1 cellular context compared by ENCODE assay signal in the genomic region with DNA sequence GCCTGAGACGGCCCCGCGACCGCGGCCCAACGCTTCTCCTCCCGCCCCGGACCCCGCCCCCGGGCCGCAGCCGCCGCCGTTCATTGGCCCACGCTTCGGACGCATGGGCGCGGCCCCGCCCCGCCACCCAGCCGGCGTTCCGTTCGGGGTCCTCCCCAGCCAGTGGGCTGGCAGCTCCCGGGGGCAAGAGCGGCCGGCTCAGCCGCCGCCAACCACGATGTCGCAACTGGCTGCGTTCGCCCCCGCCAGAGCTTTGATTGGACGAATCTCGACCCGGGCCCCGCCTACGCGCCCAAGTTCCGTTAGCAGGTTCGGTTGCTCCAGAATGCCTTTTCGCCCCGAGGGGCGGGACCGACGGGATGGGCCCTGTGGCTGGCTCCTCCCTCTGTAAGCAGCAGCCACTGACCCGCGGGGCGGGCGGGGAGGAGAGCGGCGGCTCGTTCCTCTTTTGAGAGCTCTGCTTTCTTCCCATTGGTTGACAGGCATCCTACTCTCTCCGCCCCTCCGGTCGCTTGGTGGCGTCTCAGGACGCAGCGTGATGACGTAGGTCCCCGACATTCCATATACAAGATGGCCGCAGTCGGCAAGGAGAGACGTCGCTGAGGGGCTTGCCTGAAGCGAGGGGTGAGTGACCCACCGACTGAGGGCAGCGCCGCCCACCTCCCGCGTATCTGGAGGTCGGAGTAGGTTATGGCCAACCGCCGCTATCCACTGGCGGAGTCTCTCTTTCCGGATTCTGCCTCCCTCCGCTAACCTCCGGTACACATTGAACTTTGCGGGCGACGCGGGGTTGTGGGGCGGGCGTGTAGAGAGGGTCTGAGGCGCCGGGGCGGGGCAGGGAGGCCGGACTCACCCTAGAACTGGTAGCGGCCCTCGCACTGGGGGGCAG.
TF ChIP-seq lines count a peak whose summit lies in the region.

Gene CCNK, plus strand, starts transcription at position 554 of the 889 bp plus-strand sequence. CDS start 11,269 bp downstream, outside the sequence.
Gene SETD3, minus strand, starts transcription at position 4 of the 889 bp plus-strand sequence. CDS start 15,054 bp downstream, outside the sequence.

TF ChIP-seq in HepG2, 621 proteins besides CTCF, POLR2A, EP300 and RAD21 (continued from another document and continues in another):
- TF ChIP-seq GATA4 (IDR thresholded peaks at IDR 0.05; ENCODE audit: borderline replicate concordance, low read depth) (0 out of 2 replicates have a peak, but pooled peaks have one; percentile 16), TP53 (CRISPR knock-in tag; conservative IDR thresholded peaks at IDR 0.05) (no peak), POLR2G (IDR thresholded peaks at IDR 0.05; ENCODE audit: low read depth, low read length) (peak; percentile 91), ATF1 (CRISPR knock-in tag; IDR thresholded peaks at IDR 0.05) (peak; percentile 99), KMT2A (CRISPR knock-in tag; IDR thresholded peaks at IDR 0.05) (peak; percentile 95), ZNF337 (CRISPR knock-in tag; IDR thresholded peaks at IDR 0.05; ENCODE audit: borderline replicate concordance, low read depth) (peak; percentile 46; the same call in 1 of the 2 replicates), BORCS8-MEF2B (CRISPR knock-in tag; IDR thresholded peaks at IDR 0.05) (peak; percentile 38), CBX2 (IDR thresholded peaks at IDR 0.05; ENCODE audit: low read depth, low read length) (no peak), CBX2 (CRISPR knock-in tag; IDR thresholded peaks at IDR 0.05; ENCODE audit: low read depth) (no peak), CREB1 (IDR thresholded peaks at IDR 0.05) (peak; percentile 99), CREB1 (CRISPR knock-in tag; IDR thresholded peaks at IDR 0.05) (peak; percentile 99), HOMEZ (CRISPR knock-in tag; IDR thresholded peaks at IDR 0.05; ENCODE audit: low read depth) (peak; percentile 41; the same call in 1 of the 2 replicates), MAX (IDR thresholded peaks at IDR 0.05) (peak; percentile 52; the same call in 1 of the 2 replicates), RBM39 (IDR thresholded peaks at IDR 0.05; ENCODE audit: low read depth, low read length, poor library complexity, severe bottlenecking) (peak; percentile 79), ELF4 (CRISPR knock-in tag; IDR thresholded peaks at IDR 0.05; ENCODE audit: borderline replicate concordance) (no peak), ELF3 (CRISPR knock-in tag; IDR thresholded peaks at IDR 0.05) (peak; percentile 72), CCDC6 (CRISPR knock-in tag; IDR thresholded peaks at IDR 0.05) (peak; percentile 21; the same call in 1 of the 2 replicates), XBP1 (CRISPR knock-in tag; IDR thresholded peaks at IDR 0.05) (no peak), KDM1A (CRISPR knock-in tag; IDR thresholded peaks at IDR 0.05) (no peak), ZNF138 (CRISPR knock-in tag; IDR thresholded peaks at IDR 0.05; ENCODE audit: low read depth) (no peak), TOPORS (CRISPR knock-in tag; IDR thresholded peaks at IDR 0.05) (no peak; the same call in 1 of the 2 replicates), DR1 (CRISPR knock-in tag; IDR thresholded peaks at IDR 0.05) (peak; percentile 94), DNMT1 (CRISPR knock-in tag; IDR thresholded peaks at IDR 0.05) (0 out of 2 replicates have a peak, but pooled peaks have one; percentile 72), HNF1B (CRISPR knock-in tag; IDR thresholded peaks at IDR 0.05) (peak; percentile 76; the same call in 1 of the 2 replicates), ZNF530 (CRISPR knock-in tag; IDR thresholded peaks at IDR 0.05; ENCODE audit: low read depth) (no peak), DDIT3 (CRISPR knock-in tag; IDR thresholded peaks at IDR 0.05) (no peak), KAT7 (CRISPR knock-in tag; IDR thresholded peaks at IDR 0.05; ENCODE audit: borderline replicate concordance) (0 out of 2 replicates have a peak, but pooled peaks have one; percentile 29), PBX3 (CRISPR knock-in tag; IDR thresholded peaks at IDR 0.05; ENCODE audit: borderline replicate concordance) (no peak)
- TF ChIP-seq, protein P1, sequence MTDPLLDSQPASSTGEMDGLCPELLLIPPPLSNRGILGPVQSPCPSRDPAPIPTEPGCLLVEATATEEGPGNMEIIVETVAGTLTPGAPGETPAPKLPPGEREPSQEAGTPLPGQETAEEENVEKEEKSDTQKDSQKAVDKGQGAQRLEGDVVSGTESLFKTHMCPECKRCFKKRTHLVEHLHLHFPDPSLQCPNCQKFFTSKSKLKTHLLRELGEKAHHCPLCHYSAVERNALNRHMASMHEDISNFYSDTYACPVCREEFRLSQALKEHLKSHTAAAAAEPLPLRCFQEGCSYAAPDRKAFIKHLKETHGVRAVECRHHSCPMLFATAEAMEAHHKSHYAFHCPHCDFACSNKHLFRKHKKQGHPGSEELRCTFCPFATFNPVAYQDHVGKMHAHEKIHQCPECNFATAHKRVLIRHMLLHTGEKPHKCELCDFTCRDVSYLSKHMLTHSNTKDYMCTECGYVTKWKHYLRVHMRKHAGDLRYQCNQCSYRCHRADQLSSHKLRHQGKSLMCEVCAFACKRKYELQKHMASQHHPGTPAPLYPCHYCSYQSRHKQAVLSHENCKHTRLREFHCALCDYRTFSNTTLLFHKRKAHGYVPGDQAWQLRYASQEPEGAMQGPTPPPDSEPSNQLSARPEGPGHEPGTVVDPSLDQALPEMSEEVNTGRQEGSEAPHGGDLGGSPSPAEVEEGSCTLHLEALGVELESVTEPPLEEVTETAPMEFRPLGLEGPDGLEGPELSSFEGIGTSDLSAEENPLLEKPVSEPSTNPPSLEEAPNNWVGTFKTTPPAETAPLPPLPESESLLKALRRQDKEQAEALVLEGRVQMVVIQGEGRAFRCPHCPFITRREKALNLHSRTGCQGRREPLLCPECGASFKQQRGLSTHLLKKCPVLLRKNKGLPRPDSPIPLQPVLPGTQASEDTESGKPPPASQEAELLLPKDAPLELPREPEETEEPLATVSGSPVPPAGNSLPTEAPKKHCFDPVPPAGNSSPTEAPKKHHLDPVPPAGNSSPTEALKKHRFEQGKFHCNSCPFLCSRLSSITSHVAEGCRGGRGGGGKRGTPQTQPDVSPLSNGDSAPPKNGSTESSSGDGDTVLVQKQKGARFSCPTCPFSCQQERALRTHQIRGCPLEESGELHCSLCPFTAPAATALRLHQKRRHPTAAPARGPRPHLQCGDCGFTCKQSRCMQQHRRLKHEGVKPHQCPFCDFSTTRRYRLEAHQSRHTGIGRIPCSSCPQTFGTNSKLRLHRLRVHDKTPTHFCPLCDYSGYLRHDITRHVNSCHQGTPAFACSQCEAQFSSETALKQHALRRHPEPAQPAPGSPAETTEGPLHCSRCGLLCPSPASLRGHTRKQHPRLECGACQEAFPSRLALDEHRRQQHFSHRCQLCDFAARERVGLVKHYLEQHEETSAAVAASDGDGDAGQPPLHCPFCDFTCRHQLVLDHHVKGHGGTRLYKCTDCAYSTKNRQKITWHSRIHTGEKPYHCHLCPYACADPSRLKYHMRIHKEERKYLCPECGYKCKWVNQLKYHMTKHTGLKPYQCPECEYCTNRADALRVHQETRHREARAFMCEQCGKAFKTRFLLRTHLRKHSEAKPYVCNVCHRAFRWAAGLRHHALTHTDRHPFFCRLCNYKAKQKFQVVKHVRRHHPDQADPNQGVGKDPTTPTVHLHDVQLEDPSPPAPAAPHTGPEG (CRISPR knock-in tag; IDR thresholded peaks at IDR 0.05) = peak; percentile 36; the same call in 1 of the 2 replicates
- TF ChIP-seq, protein P2, sequence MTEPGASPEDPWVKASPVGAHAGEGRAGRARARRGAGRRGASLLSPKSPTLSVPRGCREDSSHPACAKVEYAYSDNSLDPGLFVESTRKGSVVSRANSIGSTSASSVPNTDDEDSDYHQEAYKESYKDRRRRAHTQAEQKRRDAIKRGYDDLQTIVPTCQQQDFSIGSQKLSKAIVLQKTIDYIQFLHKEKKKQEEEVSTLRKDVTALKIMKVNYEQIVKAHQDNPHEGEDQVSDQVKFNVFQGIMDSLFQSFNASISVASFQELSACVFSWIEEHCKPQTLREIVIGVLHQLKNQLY (CRISPR knock-in tag; IDR thresholded peaks at IDR 0.05) = peak; percentile 28; the same call in 1 of the 2 replicates
- TF ChIP-seq, protein P3, sequence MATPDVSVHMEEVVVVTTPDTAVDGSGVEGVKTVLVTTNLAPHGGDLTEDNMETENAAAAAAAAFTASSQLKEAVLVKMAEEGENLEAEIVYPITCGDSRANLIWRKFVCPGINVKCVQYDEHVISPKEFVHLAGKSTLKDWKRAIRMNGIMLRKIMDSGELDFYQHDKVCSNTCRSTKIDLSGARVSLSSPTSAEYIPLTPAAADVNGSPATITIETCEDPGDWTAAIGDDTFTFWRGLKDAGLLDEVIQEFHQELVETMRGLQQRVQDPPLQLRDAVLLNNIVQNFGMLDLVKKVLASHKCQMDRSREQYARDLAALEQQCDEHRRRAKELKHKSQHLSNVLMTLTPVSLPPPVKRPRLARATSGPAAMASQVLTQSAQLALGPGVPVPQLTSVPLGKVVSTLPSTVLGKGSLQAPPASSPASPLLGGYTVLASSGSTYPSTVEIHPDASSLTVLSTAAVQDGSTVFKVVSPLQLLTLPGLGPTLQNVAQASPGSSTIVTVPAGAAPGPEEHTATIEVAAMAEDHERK (CRISPR knock-in tag; IDR thresholded peaks at IDR 0.05; ENCODE audit: low read depth) = peak; percentile 77
- TF ChIP-seq, protein P4, sequence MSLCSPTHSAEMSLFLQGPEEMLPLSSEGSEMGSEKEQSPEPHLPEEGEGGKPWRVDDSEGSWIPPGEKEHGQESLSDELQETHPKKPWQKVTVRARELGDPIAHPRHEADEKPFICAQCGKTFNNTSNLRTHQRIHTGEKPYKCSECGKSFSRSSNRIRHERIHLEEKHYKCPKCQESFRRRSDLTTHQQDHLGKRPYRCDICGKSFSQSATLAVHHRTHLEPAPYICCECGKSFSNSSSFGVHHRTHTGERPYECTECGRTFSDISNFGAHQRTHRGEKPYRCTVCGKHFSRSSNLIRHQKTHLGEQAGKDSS (CRISPR knock-in tag; IDR thresholded peaks at IDR 0.05; ENCODE audit: borderline replicate concordance, low read depth) = 0 out of 2 replicates have a peak, but pooled peaks have one; percentile 45
- TF ChIP-seq, protein P5, sequence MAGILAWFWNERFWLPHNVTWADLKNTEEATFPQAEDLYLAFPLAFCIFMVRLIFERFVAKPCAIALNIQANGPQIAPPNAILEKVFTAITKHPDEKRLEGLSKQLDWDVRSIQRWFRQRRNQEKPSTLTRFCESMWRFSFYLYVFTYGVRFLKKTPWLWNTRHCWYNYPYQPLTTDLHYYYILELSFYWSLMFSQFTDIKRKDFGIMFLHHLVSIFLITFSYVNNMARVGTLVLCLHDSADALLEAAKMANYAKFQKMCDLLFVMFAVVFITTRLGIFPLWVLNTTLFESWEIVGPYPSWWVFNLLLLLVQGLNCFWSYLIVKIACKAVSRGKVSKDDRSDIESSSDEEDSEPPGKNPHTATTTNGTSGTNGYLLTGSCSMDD (CRISPR knock-in tag; IDR thresholded peaks at IDR 0.05) = no peak
- TF ChIP-seq, protein P6, sequence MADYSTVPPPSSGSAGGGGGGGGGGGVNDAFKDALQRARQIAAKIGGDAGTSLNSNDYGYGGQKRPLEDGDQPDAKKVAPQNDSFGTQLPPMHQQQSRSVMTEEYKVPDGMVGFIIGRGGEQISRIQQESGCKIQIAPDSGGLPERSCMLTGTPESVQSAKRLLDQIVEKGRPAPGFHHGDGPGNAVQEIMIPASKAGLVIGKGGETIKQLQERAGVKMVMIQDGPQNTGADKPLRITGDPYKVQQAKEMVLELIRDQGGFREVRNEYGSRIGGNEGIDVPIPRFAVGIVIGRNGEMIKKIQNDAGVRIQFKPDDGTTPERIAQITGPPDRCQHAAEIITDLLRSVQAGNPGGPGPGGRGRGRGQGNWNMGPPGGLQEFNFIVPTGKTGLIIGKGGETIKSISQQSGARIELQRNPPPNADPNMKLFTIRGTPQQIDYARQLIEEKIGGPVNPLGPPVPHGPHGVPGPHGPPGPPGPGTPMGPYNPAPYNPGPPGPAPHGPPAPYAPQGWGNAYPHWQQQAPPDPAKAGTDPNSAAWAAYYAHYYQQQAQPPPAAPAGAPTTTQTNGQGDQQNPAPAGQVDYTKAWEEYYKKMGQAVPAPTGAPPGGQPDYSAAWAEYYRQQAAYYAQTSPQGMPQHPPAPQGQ (CRISPR knock-in tag; IDR thresholded peaks at IDR 0.05; ENCODE audit: borderline replicate concordance) = no peak
